ENCODE assay signal across 1 cellular context in the genomic region with DNA sequence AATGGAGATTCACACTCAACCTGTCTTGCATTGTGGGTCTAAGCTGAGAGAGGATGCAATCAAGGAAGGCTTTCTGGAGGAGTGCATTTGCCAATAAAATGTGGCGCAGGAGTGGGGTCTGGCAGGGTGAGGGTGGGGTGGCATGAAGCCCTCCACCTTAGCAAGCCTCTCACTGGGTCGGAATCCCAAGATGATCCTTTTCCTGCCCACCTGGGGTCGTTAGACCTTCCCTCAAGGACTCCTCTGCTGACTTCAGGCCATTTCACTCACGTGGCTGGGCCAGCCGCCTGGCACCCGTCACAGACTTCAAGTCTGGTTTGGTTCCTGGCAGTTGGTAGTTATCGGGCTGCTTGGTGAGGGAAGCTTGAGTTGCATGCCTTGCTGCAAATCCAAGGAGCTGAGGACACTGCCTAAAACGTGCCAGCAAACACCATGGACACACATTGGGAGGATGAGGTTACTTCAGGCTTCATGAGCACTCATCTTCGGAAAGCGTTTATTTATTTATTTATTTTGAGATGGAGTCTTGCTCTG.
TF ChIP-seq lines count a peak whose summit lies in the region.

No MANE protein-coding gene starts in this region.

TF ChIP-seq in IMR-90, 13 proteins besides CTCF, POLR2A, EP300 and RAD21:
- TF ChIP-seq MXI1 (IDR thresholded peaks at IDR 0.05; ENCODE audit: borderline replicate concordance, low read depth, low read length) (no peak), MAFK (IDR thresholded peaks at IDR 0.05; ENCODE audit: low read depth, low read length) (no peak), RCOR1 (IDR thresholded peaks at IDR 0.05; ENCODE audit: insufficient replicate concordance, low read length) (no peak), MAZ (IDR thresholded peaks at IDR 0.05; ENCODE audit: borderline replicate concordance, low read depth, low read length) (no peak), NFE2L2 (IDR thresholded peaks at IDR 0.05; ENCODE audit: low read depth, low read length) (no peak)
- TF ChIP-seq, protein P1, sequence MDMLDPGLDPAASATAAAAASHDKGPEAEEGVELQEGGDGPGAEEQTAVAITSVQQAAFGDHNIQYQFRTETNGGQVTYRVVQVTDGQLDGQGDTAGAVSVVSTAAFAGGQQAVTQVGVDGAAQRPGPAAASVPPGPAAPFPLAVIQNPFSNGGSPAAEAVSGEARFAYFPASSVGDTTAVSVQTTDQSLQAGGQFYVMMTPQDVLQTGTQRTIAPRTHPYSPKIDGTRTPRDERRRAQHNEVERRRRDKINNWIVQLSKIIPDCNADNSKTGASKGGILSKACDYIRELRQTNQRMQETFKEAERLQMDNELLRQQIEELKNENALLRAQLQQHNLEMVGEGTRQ (IDR thresholded peaks at IDR 0.05; ENCODE audit: low read depth, low read length) = no peak
- TF ChIP-seq, protein P2, sequence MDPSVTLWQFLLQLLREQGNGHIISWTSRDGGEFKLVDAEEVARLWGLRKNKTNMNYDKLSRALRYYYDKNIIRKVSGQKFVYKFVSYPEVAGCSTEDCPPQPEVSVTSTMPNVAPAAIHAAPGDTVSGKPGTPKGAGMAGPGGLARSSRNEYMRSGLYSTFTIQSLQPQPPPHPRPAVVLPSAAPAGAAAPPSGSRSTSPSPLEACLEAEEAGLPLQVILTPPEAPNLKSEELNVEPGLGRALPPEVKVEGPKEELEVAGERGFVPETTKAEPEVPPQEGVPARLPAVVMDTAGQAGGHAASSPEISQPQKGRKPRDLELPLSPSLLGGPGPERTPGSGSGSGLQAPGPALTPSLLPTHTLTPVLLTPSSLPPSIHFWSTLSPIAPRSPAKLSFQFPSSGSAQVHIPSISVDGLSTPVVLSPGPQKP (IDR thresholded peaks at IDR 0.05; ENCODE audit: borderline replicate concordance, low read depth, low read length) = no peak
